Comparison of ENCODE assay signal across 24 cellular contexts in genomic region chr7:63041786-63042185, GRCh38.
"Had no signal": no experiment of that assay in that cellular context is flagged by ENCODE, and none has a peak within 500 bp of the region (broad histone marks: within the 10 kb centered on the region; RNA-seq: fewer than 3 reads in every experiment).

No MANE protein-coding gene starts in this region.

- H3K27me3 Mint-ChIP-seq: memory B cell; naive thymus-derived CD8-positive, alpha-beta T cell; progenitor cell of endocrine pancreas; stimulated activated naive CD8-positive, alpha-beta T cell treated with anti-CD3 and anti-CD28 coated beads, Interleukin-15, Interleukin-2, amounts not matched to agents 100 ng/mL and 50 ng/mL, for 24 hours had no signal

- H3K9me3 ChIP-seq: right atrium auricular region, right lobe of liver, vagina had no signal

- H3K36me3 Mint-ChIP-seq: memory B cell had no signal

- H3K4me3 ChIP-seq: left ventricle myocardium inferior, right atrium auricular region, right lobe of liver, skin epidermis, suprapubic skin, tibial nerve, upper lobe of left lung, vagina had no signal

- H3K27ac Mint-ChIP-seq: immature natural killer cell; memory B cell; naive thymus-derived CD8-positive, alpha-beta T cell; nephron; progenitor cell of endocrine pancreas; stimulated activated naive CD8-positive, alpha-beta T cell treated with anti-CD3 and anti-CD28 coated beads, Interleukin-15, Interleukin-2, amounts not matched to agents 100 ng/mL and 50 ng/mL, for 24 hours had no signal

- H3K36me3 ChIP-seq: left ventricle myocardium inferior, right atrium auricular region, right lobe of liver, suprapubic skin, tibial nerve, upper lobe of left lung, vagina had no signal

- H3K4me3 Mint-ChIP-seq: immature natural killer cell; memory B cell; naive thymus-derived CD8-positive, alpha-beta T cell; nephron; neural crest cell; stimulated activated naive CD8-positive, alpha-beta T cell treated with anti-CD3 and anti-CD28 coated beads, Interleukin-15, Interleukin-2, amounts not matched to agents 100 ng/mL and 50 ng/mL, for 24 hours had no signal

- DNase-seq: head of caudate nucleus; hypothalamus; immature natural killer cell; left ventricle myocardium inferior; naive thymus-derived CD8-positive, alpha-beta T cell; nucleus accumbens; right lobe of liver; stimulated activated CD4-positive, alpha-beta T cell treated with anti-CD3 and anti-CD28 coated beads, Interleukin-12 subunit alpha, Interleukin-12 subunit beta, amount 100 ng/mL, for 4 hours; stimulated activated CD4-positive, alpha-beta T cell treated with anti-CD3 and anti-CD28 coated beads, Interleukin-15, amount 100 ng/mL, for 24 hours; stimulated activated CD4-positive, alpha-beta T cell treated with anti-CD3 and anti-CD28 coated beads, Interleukin-2, amount 100 ng/mL, for 24 hours; stimulated activated CD4-positive, alpha-beta T cell treated with anti-CD3 and anti-CD28 coated beads, Interleukin-4, amount 100 ng/mL, for 1 hour; stimulated activated naive CD4-positive, alpha-beta T cell; upper lobe of left lung had no signal

- ATAC-seq: naive thymus-derived CD8-positive, alpha-beta T cell; right lobe of liver had no signal

- H3K4me1 ChIP-seq: left ventricle myocardium inferior, parathyroid adenoma, right atrium auricular region, right lobe of liver, suprapubic skin, tibial nerve, upper lobe of left lung, vagina had no signal

- H3K4me1 Mint-ChIP-seq: immature natural killer cell; memory B cell; naive thymus-derived CD8-positive, alpha-beta T cell; nephron; neural crest cell had no signal

- H3K27me3 ChIP-seq: right atrium auricular region, right lobe of liver, suprapubic skin, tibial nerve, upper lobe of left lung, vagina had no signal

- H3K27ac ChIP-seq: left ventricle myocardium inferior, parathyroid adenoma, right atrium auricular region, right lobe of liver, skin epidermis, suprapubic skin, tibial nerve, upper lobe of left lung, vagina had no signal
